4 cellular contexts compared by ENCODE assay signal in the genomic region with DNA sequence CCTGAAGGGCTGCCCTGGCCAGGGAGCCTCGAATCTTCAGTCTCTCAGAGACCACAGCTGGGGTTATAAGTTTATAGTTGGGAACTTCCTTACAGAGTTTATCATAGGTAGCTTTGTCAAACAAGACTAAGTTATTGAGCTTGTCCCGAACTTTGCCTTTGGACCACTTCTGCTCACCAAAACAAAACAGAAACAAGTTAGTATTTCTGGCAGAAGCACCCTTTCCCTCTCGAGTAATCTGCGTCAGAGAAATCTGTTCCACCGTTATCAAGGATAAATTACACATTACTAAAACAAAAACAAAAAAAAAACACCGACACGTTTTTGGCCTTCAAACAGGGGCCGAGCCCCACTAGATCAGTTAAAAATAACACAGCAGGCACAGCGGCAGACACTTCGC. TPM values are rescaled to one million over a fixed set of nuclear protein-coding genes. Genes with fewer than 3 reads are reported as not detected.
DNase-seq lines count a peak whose midpoint lies in the region; TF ChIP-seq lines count a peak whose summit lies in the region.
"Not testable (repeated sequence)": the region's sequence is repeated elsewhere in the genome, so short reads cannot be mapped to it uniquely, and the experiment has no call there.

No MANE protein-coding gene starts in this region.

- not testable (repeated sequence) for H3K27me3 ChIP-seq in CD4-positive, alpha-beta memory T cell (ENCODE audit: insufficient read depth, low read length)

- peaks cover 48% of the 10 kb centered on the region for H3K4me1 ChIP-seq in CD4-positive, alpha-beta memory T cell (ENCODE audit: insufficient read depth, low read length)

- intact Hi-C loops in CD4-positive, alpha-beta memory T cell (cut with micrococcal nuclease) = loop anchor here (5.0 kb wide), 1 partner anchor 580 kb away; a partner anchor contains a TSS

- DNase-seq in CD4-positive, alpha-beta memory T cell = peak in 4 of 5 donors; percentile 14 to 53 (median 29)
- DNase-seq in activated CD4-positive, alpha-beta T cell treated with anti-CD3 and anti-CD28 coated beads, Interleukin-2, amount 10 ng/mL, durations not matched to agents 7 days and 5 days; fibroblast of mammary gland (ENCODE audit: low read depth); osteocyte (ENCODE audit: extremely low spot score, unreplicated experiment): not testable (repeated sequence)

- TF ChIP-seq CTCF in fibroblast of mammary gland (conservative IDR thresholded peaks at IDR 0.05; ENCODE audit: control insufficient read depth, insufficient read depth, low read depth, low read length); osteocyte (IDR thresholded peaks at IDR 0.05): not testable (repeated sequence)

- POLR2A ChIA-PET in CD4-positive, alpha-beta memory T cell (lab: Charles Lee; ENCODE audit: partially characterized antibody) = interaction anchor here (1.1 to 9.4 kb wide), 8 partner anchors 10 to 312 kb away, joined by 4 to 170 read pairs (median 18); a partner anchor contains a TSS
- POLR2A ChIA-PET in activated CD4-positive, alpha-beta T cell treated with anti-CD3 and anti-CD28 coated beads, Interleukin-2, amount 10 ng/mL, durations not matched to agents 7 days and 5 days (lab: Charles Lee) = not testable (repeated sequence)

- H3K27ac Mint-ChIP-seq in CD4-positive, alpha-beta memory T cell = peak overlapping the region; percentile 98 to 100 (median 100)
- H3K27ac Mint-ChIP-seq in activated CD4-positive, alpha-beta T cell treated with anti-CD3 and anti-CD28 coated beads, Interleukin-2, amount 10 ng/mL, durations not matched to agents 7 days and 5 days = peak overlapping the region; percentile 100
- peak overlapping the region; percentile 99 for H3K27ac Mint-ChIP-seq in osteocyte (ENCODE audit: unreplicated experiment)

- H3K9me3 ChIP-seq in CD4-positive, alpha-beta memory T cell (ENCODE audit: control insufficient read depth in 1 of 2, low read length in 2 of 2) = not testable (repeated sequence)

- CTCF ChIA-PET in CD4-positive, alpha-beta memory T cell (lab: Charles Lee; ENCODE audit: partially characterized antibody) = interaction anchor here (0.7 kb wide), 1 partner anchor 50 kb away, joined by 3 read pairs; a partner anchor contains a TSS
- CTCF ChIA-PET in activated CD4-positive, alpha-beta T cell treated with anti-CD3 and anti-CD28 coated beads, Interleukin-2, amount 10 ng/mL, durations not matched to agents 7 days and 5 days (lab: Charles Lee) = interaction anchor here (0.9 to 4.2 kb wide), 2 partner anchors 10 to 87 kb away, joined by 3 to 12 read pairs; no protein-coding TSS in a partner anchor

- H3K4me1 Mint-ChIP-seq in CD4-positive, alpha-beta memory T cell = peaks cover 24 to 72% (median 50%) of the 10 kb centered on the region in 4 donors
- H3K4me1 Mint-ChIP-seq in activated CD4-positive, alpha-beta T cell treated with anti-CD3 and anti-CD28 coated beads, Interleukin-2, amount 10 ng/mL, durations not matched to agents 7 days and 5 days = peaks cover 57% of the 10 kb centered on the region
- H3K4me1 Mint-ChIP-seq in osteocyte (ENCODE audit: unreplicated experiment) = peaks cover 31% of the 10 kb centered on the region

- not testable (repeated sequence) for H3K9me3 Mint-ChIP-seq in CD4-positive, alpha-beta memory T cell; activated CD4-positive, alpha-beta T cell treated with anti-CD3 and anti-CD28 coated beads, Interleukin-2, amount 10 ng/mL, durations not matched to agents 7 days and 5 days; osteocyte (ENCODE audit: unreplicated experiment)

- peaks cover 50% of the 10 kb centered on the region for H3K36me3 ChIP-seq in CD4-positive, alpha-beta memory T cell (ENCODE audit: insufficient read depth, low read length)

- H3K27ac ChIP-seq in CD4-positive, alpha-beta memory T cell (ENCODE audit: low read depth, low read length) = peak overlapping the region; percentile 87

- H3K4me3 Mint-ChIP-seq in CD4-positive, alpha-beta memory T cell = peak overlapping the region; percentile 94 to 100 (median 99)
- H3K4me3 Mint-ChIP-seq in activated CD4-positive, alpha-beta T cell treated with anti-CD3 and anti-CD28 coated beads, Interleukin-2, amount 10 ng/mL, durations not matched to agents 7 days and 5 days = peak overlapping the region; percentile 98
- peak overlapping the region; percentile 97 for H3K4me3 Mint-ChIP-seq in osteocyte (ENCODE audit: unreplicated experiment)

- peak overlapping the region; percentile 71 to 96 for H3K4me3 ChIP-seq in CD4-positive, alpha-beta memory T cell (ENCODE audit: low read length in 2 of 2)
- peak overlapping the region; percentile 98 for H3K4me3 ChIP-seq in fibroblast of mammary gland (ENCODE audit: control insufficient read depth, low read depth, low read length)

- H3K36me3 Mint-ChIP-seq in CD4-positive, alpha-beta memory T cell = peaks cover 44 to 81% of the 10 kb centered on the region in 2 donors
- H3K36me3 Mint-ChIP-seq in activated CD4-positive, alpha-beta T cell treated with anti-CD3 and anti-CD28 coated beads, Interleukin-2, amount 10 ng/mL, durations not matched to agents 7 days and 5 days (ENCODE audit: low read depth) = peaks cover 71% of the 10 kb centered on the region
- peaks cover 35% of the 10 kb centered on the region for H3K36me3 Mint-ChIP-seq in osteocyte (ENCODE audit: unreplicated experiment)

- H3K27me3 Mint-ChIP-seq in CD4-positive, alpha-beta memory T cell; activated CD4-positive, alpha-beta T cell treated with anti-CD3 and anti-CD28 coated beads, Interleukin-2, amount 10 ng/mL, durations not matched to agents 7 days and 5 days; osteocyte (ENCODE audit: unreplicated experiment): not testable (repeated sequence)

RNA-seq across cellular contexts. Expression of a gene that starts 0.8 kb away (rescaled TPM):
- 1,000 to 10,000 TPM; 2,545 to 2,705 TPM for total RNA-seq in CD4-positive, alpha-beta memory T cell
- 1,000 to 10,000 TPM; 4,676 to 5,786 TPM for polyA plus RNA-seq in CD4-positive, alpha-beta memory T cell
- total RNA-seq in activated CD4-positive, alpha-beta T cell treated with anti-CD3 and anti-CD28 coated beads, Interleukin-2, amount 10 ng/mL, durations not matched to agents 7 days and 5 days = 1,000 to 10,000 TPM; 1,054 to 1,196 TPM
- 933 and 949 TPM in 2 replicates for total RNA-seq in osteocyte

RNA-seq across cellular contexts. Expression of a gene that starts 1.2 kb away (rescaled TPM):
- 10 to 100 TPM; 89.2 to 97.3 TPM for total RNA-seq in CD4-positive, alpha-beta memory T cell
- 100 to 1,000 TPM in 1 of 2 donors, 10 to 100 TPM in 1; 92.1 to 116 TPM for polyA plus RNA-seq in CD4-positive, alpha-beta memory T cell
- 10 to 100 TPM; 58.5 to 65.4 TPM for total RNA-seq in activated CD4-positive, alpha-beta T cell treated with anti-CD3 and anti-CD28 coated beads, Interleukin-2, amount 10 ng/mL, durations not matched to agents 7 days and 5 days
- total RNA-seq in osteocyte = 71.4 and 75.3 TPM in 2 replicates

RNA-seq across cellular contexts. Expression of a gene that starts 13.3 kb away (rescaled TPM):
- 10 to 100 TPM; 14.6 to 14.8 TPM for total RNA-seq in CD4-positive, alpha-beta memory T cell
- 10 to 100 TPM; 10.6 to 13.0 TPM for polyA plus RNA-seq in CD4-positive, alpha-beta memory T cell
- 10 to 100 TPM; 17.9 to 19.4 TPM for total RNA-seq in activated CD4-positive, alpha-beta T cell treated with anti-CD3 and anti-CD28 coated beads, Interleukin-2, amount 10 ng/mL, durations not matched to agents 7 days and 5 days
- total RNA-seq in osteocyte = 15.6 and 16.3 TPM in 2 replicates

RNA-seq across cellular contexts. Expression of a gene that starts 19.4 kb away (rescaled TPM):
- 100 to 1,000 TPM; 109 to 114 TPM for total RNA-seq in CD4-positive, alpha-beta memory T cell
- 10 to 100 TPM; 13.3 to 16.9 TPM for polyA plus RNA-seq in CD4-positive, alpha-beta memory T cell
- total RNA-seq in activated CD4-positive, alpha-beta T cell treated with anti-CD3 and anti-CD28 coated beads, Interleukin-2, amount 10 ng/mL, durations not matched to agents 7 days and 5 days = 10 to 100 TPM; 40.4 to 47.2 TPM
- 31.6 and 32.7 TPM in 2 replicates for total RNA-seq in osteocyte

RNA-seq across cellular contexts. Expression of a gene that starts 39.6 kb away (rescaled TPM):
- 100 to 1,000 TPM; 136 to 146 TPM for total RNA-seq in CD4-positive, alpha-beta memory T cell
- polyA plus RNA-seq in CD4-positive, alpha-beta memory T cell = 10 to 100 TPM; 24.1 to 27.9 TPM
- 100 to 1,000 TPM; 117 to 119 TPM for total RNA-seq in activated CD4-positive, alpha-beta T cell treated with anti-CD3 and anti-CD28 coated beads, Interleukin-2, amount 10 ng/mL, durations not matched to agents 7 days and 5 days
- 168 TPM in 2 replicates for total RNA-seq in osteocyte
